ENCODE assay signal across 1 cellular context in genomic region chr3:59128685-59129084, GRCh38.
TF ChIP-seq lines count a peak whose summit lies in the region.

No MANE protein-coding gene starts in this region.

TF ChIP-seq in GM23338, 12 proteins besides CTCF, POLR2A, EP300 and RAD21 (continued from another document):
- TF ChIP-seq ZNF462 (CRISPR knock-in tag; IDR thresholded peaks at IDR 0.05) (peak; percentile 99), JUNB (IDR thresholded peaks at IDR 0.05; ENCODE audit: unreplicated experiment) (no peak), EZH2phosphoT487 (IDR thresholded peaks at IDR 0.05; ENCODE audit: unreplicated experiment) (no peak), POLR2AphosphoS5 (IDR thresholded peaks at IDR 0.05; ENCODE audit: low read depth) (no peak), REST (IDR thresholded peaks at IDR 0.05; ENCODE audit: unreplicated experiment) (no peak), ZNF114 (CRISPR knock-in tag; IDR thresholded peaks at IDR 0.05) (peak; percentile 95), NANOG (IDR thresholded peaks at IDR 0.05; ENCODE audit: borderline replicate concordance) (peak; percentile 77; the same call in 1 of the 2 replicates), ZNF331 (CRISPR knock-in tag; IDR thresholded peaks at IDR 0.05; ENCODE audit: low read depth) (peak; percentile 36; the same call in 1 of the 2 replicates), STAT1 (IDR thresholded peaks at IDR 0.05; ENCODE audit: unreplicated experiment) (no peak), ETS1 (IDR thresholded peaks at IDR 0.05) (no peak), CREB1 (CRISPR knock-in tag; IDR thresholded peaks at IDR 0.05; ENCODE audit: low read depth) (peak; percentile 82)
